Comparison of ENCODE assay signal across 1 cellular context in the genomic region with DNA sequence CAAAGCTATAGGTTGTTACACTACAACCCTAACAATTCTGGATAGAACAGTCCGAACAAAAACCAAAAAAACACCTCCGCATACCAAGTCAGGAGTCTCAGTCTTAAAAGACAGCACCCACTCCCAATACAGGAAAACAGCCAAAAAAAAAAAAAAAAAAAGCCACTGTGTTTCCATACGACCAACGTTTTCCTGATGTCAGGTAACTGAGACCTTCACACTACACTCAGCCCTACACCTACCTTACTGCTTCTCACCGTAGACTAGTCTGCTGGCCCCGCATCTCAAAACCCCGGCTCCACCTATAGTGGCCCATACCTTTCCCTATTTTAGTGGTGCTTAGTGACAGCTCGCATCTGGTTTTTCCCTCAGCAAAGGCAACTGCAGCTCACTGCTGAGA.
A peak's percentile ranks its signal among the peaks of the same experiment; 100 is the strongest.
TF ChIP-seq lines count a peak whose summit lies in the region.

No MANE protein-coding gene starts in this region.

TF ChIP-seq in K562, 482 proteins besides CTCF, POLR2A, EP300 and RAD21 (continued from another document):
- TF ChIP-seq, protein P1, sequence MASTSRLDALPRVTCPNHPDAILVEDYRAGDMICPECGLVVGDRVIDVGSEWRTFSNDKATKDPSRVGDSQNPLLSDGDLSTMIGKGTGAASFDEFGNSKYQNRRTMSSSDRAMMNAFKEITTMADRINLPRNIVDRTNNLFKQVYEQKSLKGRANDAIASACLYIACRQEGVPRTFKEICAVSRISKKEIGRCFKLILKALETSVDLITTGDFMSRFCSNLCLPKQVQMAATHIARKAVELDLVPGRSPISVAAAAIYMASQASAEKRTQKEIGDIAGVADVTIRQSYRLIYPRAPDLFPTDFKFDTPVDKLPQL (IDR thresholded peaks at IDR 0.05; ENCODE audit: extremely low read depth, insufficient read length): peak; percentile 55
- TF ChIP-seq NR1H2 (CRISPR knock-in tag; IDR thresholded peaks at IDR 0.05): no peak
- no peak for TF ChIP-seq HDAC1 (IDR thresholded peaks at IDR 0.05)
- TF ChIP-seq TBP (optimal IDR thresholded peaks at IDR 0.05; ENCODE audit: low read depth, low read length): peak; percentile 86
- TF ChIP-seq ATF7 (IDR thresholded peaks at IDR 0.05): no peak
- TF ChIP-seq GABPB2 (CRISPR knock-in tag; conservative IDR thresholded peaks at IDR 0.05): no peak
- no peak for TF ChIP-seq C11orf30 (IDR thresholded peaks at IDR 0.05; ENCODE audit: low read depth)
- TF ChIP-seq, protein P2, sequence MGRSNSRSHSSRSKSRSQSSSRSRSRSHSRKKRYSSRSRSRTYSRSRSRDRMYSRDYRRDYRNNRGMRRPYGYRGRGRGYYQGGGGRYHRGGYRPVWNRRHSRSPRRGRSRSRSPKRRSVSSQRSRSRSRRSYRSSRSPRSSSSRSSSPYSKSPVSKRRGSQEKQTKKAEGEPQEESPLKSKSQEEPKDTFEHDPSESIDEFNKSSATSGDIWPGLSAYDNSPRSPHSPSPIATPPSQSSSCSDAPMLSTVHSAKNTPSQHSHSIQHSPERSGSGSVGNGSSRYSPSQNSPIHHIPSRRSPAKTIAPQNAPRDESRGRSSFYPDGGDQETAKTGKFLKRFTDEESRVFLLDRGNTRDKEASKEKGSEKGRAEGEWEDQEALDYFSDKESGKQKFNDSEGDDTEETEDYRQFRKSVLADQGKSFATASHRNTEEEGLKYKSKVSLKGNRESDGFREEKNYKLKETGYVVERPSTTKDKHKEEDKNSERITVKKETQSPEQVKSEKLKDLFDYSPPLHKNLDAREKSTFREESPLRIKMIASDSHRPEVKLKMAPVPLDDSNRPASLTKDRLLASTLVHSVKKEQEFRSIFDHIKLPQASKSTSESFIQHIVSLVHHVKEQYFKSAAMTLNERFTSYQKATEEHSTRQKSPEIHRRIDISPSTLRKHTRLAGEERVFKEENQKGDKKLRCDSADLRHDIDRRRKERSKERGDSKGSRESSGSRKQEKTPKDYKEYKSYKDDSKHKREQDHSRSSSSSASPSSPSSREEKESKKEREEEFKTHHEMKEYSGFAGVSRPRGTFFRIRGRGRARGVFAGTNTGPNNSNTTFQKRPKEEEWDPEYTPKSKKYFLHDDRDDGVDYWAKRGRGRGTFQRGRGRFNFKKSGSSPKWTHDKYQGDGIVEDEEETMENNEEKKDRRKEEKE (IDR thresholded peaks at IDR 0.05; ENCODE audit: borderline replicate concordance in 1 of 2, control insufficient read depth in 1 of 2, low read depth in 2 of 2, low read length in 1 of 2): 0 out of 4 replicates have a peak, but pooled peaks of 1 of the 2 experiments have one; percentile 29
TF ChIP-seq in K562: peak in this region for 6.
